In genomic region chr16:11379420-11379819, GRCh38 we compare ENCODE assay signal across 1 cellular context.
TF ChIP-seq lines count a peak whose summit lies in the region.

No MANE protein-coding gene starts in this region.

TF ChIP-seq in IMR-90, 13 proteins besides CTCF, POLR2A, EP300 and RAD21 (continued from another document):
- TF ChIP-seq RCOR1 (IDR thresholded peaks at IDR 0.05; ENCODE audit: insufficient replicate concordance, low read length) (no peak), MAFK (IDR thresholded peaks at IDR 0.05; ENCODE audit: low read depth, low read length) (no peak), RFX5 (IDR thresholded peaks at IDR 0.05; ENCODE audit: low read depth, low read length) (no peak), FOS (IDR thresholded peaks at IDR 0.05; ENCODE audit: low read depth, low read length) (no peak), MAZ (IDR thresholded peaks at IDR 0.05; ENCODE audit: borderline replicate concordance, low read depth, low read length) (no peak), NFE2L2 (IDR thresholded peaks at IDR 0.05; ENCODE audit: low read depth, low read length) (no peak), CEBPB (IDR thresholded peaks at IDR 0.05; ENCODE audit: low read depth, low read length) (no peak), SMC3 (IDR thresholded peaks at IDR 0.05; ENCODE audit: low read depth, low read length) (no peak), MXI1 (IDR thresholded peaks at IDR 0.05; ENCODE audit: borderline replicate concordance, low read depth, low read length) (no peak)
- TF ChIP-seq, protein P1, sequence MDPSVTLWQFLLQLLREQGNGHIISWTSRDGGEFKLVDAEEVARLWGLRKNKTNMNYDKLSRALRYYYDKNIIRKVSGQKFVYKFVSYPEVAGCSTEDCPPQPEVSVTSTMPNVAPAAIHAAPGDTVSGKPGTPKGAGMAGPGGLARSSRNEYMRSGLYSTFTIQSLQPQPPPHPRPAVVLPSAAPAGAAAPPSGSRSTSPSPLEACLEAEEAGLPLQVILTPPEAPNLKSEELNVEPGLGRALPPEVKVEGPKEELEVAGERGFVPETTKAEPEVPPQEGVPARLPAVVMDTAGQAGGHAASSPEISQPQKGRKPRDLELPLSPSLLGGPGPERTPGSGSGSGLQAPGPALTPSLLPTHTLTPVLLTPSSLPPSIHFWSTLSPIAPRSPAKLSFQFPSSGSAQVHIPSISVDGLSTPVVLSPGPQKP (IDR thresholded peaks at IDR 0.05; ENCODE audit: borderline replicate concordance, low read depth, low read length), result no peak
